In the genomic region with DNA sequence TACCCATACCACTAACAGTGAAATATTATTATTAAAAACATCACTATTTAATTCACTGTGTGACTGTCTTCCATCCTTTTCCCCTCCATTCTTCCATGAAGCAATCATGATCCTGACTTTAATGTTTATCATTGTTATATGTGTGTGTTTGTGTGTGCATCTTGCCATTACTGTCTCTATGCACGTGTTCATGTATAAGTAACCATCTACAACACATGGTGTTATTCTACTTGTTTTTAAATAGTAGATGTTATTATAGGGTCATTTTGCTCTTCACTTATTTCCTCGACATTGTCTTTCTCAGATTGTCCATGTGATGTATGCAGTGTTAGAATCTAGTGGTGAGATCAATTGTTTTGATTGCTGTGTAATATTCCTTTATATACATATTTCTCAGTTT, we compare ENCODE assay signal across 5 cellular contexts.
"Had no signal": no experiment of that assay in that cellular context is flagged by ENCODE, and none has a peak within 500 bp of the region (broad histone marks: within the 10 kb centered on the region; RNA-seq: fewer than 3 reads in every experiment).

No MANE protein-coding gene starts in this region.

- DNase-seq: IMR-90, KBM-7 had no signal

- FAIRE-seq: HTR-8/SVneo, K562 had no signal

- H3K27ac ChIP-seq: HL-60 had no signal

- ATAC-seq: K562 had no signal

- H3K4me3 ChIP-seq: K562 had no signal
